In the genomic region with DNA sequence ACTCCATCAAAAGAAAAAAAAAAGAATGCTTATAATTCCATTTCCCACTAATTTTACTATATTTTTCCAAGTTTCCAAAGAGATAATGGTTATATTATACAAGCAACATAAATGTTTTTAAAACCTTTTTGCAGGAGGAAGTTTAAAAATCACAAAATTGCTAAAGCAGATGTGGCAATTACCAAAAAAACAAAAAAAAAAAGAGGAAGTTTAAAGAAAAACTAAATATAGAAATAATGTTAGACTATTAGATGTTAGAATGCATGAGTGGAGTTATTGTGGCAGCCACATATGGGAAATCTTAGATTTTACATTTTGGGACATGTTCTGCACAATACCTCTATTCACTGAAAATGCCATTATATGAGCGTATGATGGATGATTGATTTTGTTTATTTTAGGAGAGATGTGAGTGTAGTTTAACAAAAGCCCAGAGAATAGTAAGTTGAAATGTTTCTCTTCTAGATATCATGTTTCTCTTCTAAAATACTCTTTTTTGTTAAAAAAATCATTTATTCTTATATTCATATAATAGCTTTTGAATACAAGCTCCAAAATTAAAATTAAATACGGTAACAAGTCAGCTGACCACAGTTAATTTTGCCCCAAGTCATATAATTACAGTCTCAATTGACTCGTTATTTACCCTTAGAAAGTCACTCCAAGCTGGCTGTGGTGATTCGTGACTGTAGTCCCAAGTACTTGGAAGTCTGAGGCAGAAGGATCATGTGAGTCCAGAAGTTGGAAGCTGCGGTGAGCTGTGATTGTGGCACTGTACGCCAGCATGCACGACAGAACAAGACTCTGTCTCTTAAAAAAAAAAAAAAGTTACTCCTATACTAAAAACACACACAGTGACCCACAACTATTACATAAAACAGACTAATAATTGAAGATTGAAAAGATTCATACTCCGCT, we compare ENCODE assay signal across 15 cellular contexts. TPM values are rescaled to one million over a fixed set of nuclear protein-coding genes. Genes with fewer than 3 reads are reported as not detected.
DNase-seq lines count a peak whose midpoint lies in the region; ATAC-seq, FAIRE-seq and TF ChIP-seq lines count a peak whose summit lies in the region.
"Had no signal": no experiment of that assay in that cellular context is flagged by ENCODE, and none has a peak within 500 bp of the region (broad histone marks: within the 10 kb centered on the region; RNA-seq: fewer than 3 reads in every experiment).

No MANE protein-coding gene starts in this region.

- peaks cover 59 to 85% (median 72%) of the 10 kb centered on the region in 3 donors for H3K4me1 Mint-ChIP-seq in naive B cell
- H3K4me1 Mint-ChIP-seq: activated CD8-positive, alpha-beta memory T cell treated with anti-CD3 and anti-CD28 coated beads, Interleukin-2, amount 10 ng/mL, durations not matched to agents 7 days and 5 days had no signal

- ATAC-seq in naive B cell (ENCODE audit: low read depth in 2 of 2) = peak; percentile 29 to 30
- ATAC-seq: activated CD8-positive, alpha-beta memory T cell treated with anti-CD3 and anti-CD28 coated beads, Interleukin-2, amount 10 ng/mL, durations not matched to agents 7 days and 5 days had no signal

- H2AFZ ChIP-seq in Karpas-422 (ENCODE audit: low read length) = no peak overlapping the region

- no peaks in the 10 kb centered on the region for H3K36me3 ChIP-seq in BLaER1
- H3K36me3 ChIP-seq in Karpas-422 (ENCODE audit: insufficient read depth, low read length) = no peaks in the 10 kb centered on the region
- H3K36me3 ChIP-seq in vagina = no peaks in the 10 kb centered on the region
- no peaks in the 10 kb centered on the region for H3K36me3 ChIP-seq in uterus
- H3K36me3 ChIP-seq: ovary, suprapubic skin had no signal

- no peak overlapping the region for H3K9ac ChIP-seq in BLaER1
- no peak overlapping the region for H3K9ac ChIP-seq in Karpas-422 (ENCODE audit: low read length)

- peak; percentile 63 for DNase-seq in Karpas-422
- DNase-seq in SKM-1 (lab: John Stamatoyannopoulos, UW; ENCODE audit: unreplicated experiment) = peak; percentile 26
- DNase-seq in naive B cell = peak; percentile 57
- DNase-seq in vagina (ENCODE audit: extremely low spot score in 2 of 2) = no peak
- DNase-seq in uterus = no peak
- DNase-seq in HTR-8/SVneo (ENCODE audit: insufficient read length, low spot score) = no peak
- DNase-seq in stimulated activated CD4-positive, alpha-beta T cell treated with anti-CD3 and anti-CD28 coated beads, Interleukin-2, amount 100 ng/mL, for 24 hours = no peak
- DNase-seq: activated CD8-positive, alpha-beta memory T cell treated with anti-CD3 and anti-CD28 coated beads, Interleukin-2, amount 10 ng/mL, durations not matched to agents 7 days and 5 days; activated naive CD4-positive, alpha-beta T cell treated with anti-CD3 and anti-CD28 coated beads for 36 hours; NCI-H187; NCI-H526 treated with DMSO at 0.1 percent for 48 hours; ovary had no signal

- H3K9me2 ChIP-seq in Karpas-422 (replicated peaks; ENCODE audit: insufficient read depth, low read length) = no peaks in the 10 kb centered on the region

- H3K9me3 ChIP-seq in BLaER1 = 0 out of 2 replicates have a peak, but pooled peaks cover under 1% of the 10 kb centered on the region
- H3K9me3 ChIP-seq in Karpas-422 (ENCODE audit: low read length) = no peaks in the 10 kb centered on the region
- H3K9me3 ChIP-seq in vagina = no peaks in the 10 kb centered on the region
- H3K9me3 ChIP-seq in uterus = no peaks in the 10 kb centered on the region
- H3K9me3 ChIP-seq: ovary, suprapubic skin had no signal

- H3K36me3 Mint-ChIP-seq in naive B cell = no peaks in the 10 kb centered on the region
- H3K36me3 Mint-ChIP-seq: activated CD8-positive, alpha-beta memory T cell treated with anti-CD3 and anti-CD28 coated beads, Interleukin-2, amount 10 ng/mL, durations not matched to agents 7 days and 5 days had no signal

- peak overlapping the region; percentile 21 to 95 (median 88) for H3K27ac Mint-ChIP-seq in naive B cell
- H3K27ac Mint-ChIP-seq: activated CD8-positive, alpha-beta memory T cell treated with anti-CD3 and anti-CD28 coated beads, Interleukin-2, amount 10 ng/mL, durations not matched to agents 7 days and 5 days; activated naive CD4-positive, alpha-beta T cell treated with anti-CD3 and anti-CD28 coated beads for 36 hours had no signal

- no peak for TF ChIP-seq CTCF in vagina (IDR thresholded peaks at IDR 0.05)
- TF ChIP-seq CTCF in uterus (IDR thresholded peaks at IDR 0.05) = no peak

- no peaks in the 10 kb centered on the region for H3K79me2 ChIP-seq in Karpas-422 (ENCODE audit: low read length)

- H3K4me2 ChIP-seq in BLaER1 = peak overlapping the region; percentile 37
- peak overlapping the region; percentile 57 for H3K4me2 ChIP-seq in Karpas-422 (ENCODE audit: low read depth, low read length, poor library complexity, severe bottlenecking)

- no peaks in the 10 kb centered on the region for H3K27me3 ChIP-seq in BLaER1
- no peaks in the 10 kb centered on the region for H3K27me3 ChIP-seq in Karpas-422 (ENCODE audit: low read length)
- no peaks in the 10 kb centered on the region for H3K27me3 ChIP-seq in vagina
- H3K27me3 ChIP-seq in uterus = no peaks in the 10 kb centered on the region
- H3K27me3 ChIP-seq: ovary, suprapubic skin had no signal

- H3K4me3 ChIP-seq in BLaER1 (no peak overlapping the region), Karpas-422 (ENCODE audit: low read length) (no peak overlapping the region), vagina (no peak overlapping the region), uterus (no peak overlapping the region)
- H3K4me3 ChIP-seq: ovary, suprapubic skin had no signal

- peak overlapping the region; percentile 46 to 90 (median 82) for H3K4me3 Mint-ChIP-seq in naive B cell
- H3K4me3 Mint-ChIP-seq: activated CD8-positive, alpha-beta memory T cell treated with anti-CD3 and anti-CD28 coated beads, Interleukin-2, amount 10 ng/mL, durations not matched to agents 7 days and 5 days; activated naive CD4-positive, alpha-beta T cell treated with anti-CD3 and anti-CD28 coated beads for 36 hours had no signal

- H3K4me1 ChIP-seq in BLaER1 (peaks cover 40% of the 10 kb centered on the region), Karpas-422 (ENCODE audit: low read length) (peaks cover 36% of the 10 kb centered on the region), vagina (no peaks in the 10 kb centered on the region), uterus (no peaks in the 10 kb centered on the region)
- H3K4me1 ChIP-seq: suprapubic skin had no signal

- TF ChIP-seq POLR2A in vagina (IDR thresholded peaks at IDR 0.05) (no peak), uterus (IDR thresholded peaks at IDR 0.05) (no peak)

- H3K27ac ChIP-seq in BLaER1 = no peak overlapping the region
- H3K27ac ChIP-seq in Karpas-422 (ENCODE audit: low read length) = no peak overlapping the region
- H3K27ac ChIP-seq in vagina = no peak overlapping the region
- no peak overlapping the region for H3K27ac ChIP-seq in uterus
- H3K27ac ChIP-seq: ovary, suprapubic skin had no signal

- no peaks in the 10 kb centered on the region for H3K27me3 Mint-ChIP-seq in naive B cell
- H3K27me3 Mint-ChIP-seq: activated CD8-positive, alpha-beta memory T cell treated with anti-CD3 and anti-CD28 coated beads, Interleukin-2, amount 10 ng/mL, durations not matched to agents 7 days and 5 days had no signal

- FAIRE-seq in HTR-8/SVneo (lab: Jason Lieb, UNC) = no peak
- FAIRE-seq: GM12891 had no signal

- no peaks in the 10 kb centered on the region for H4K20me1 ChIP-seq in BLaER1
- no peaks in the 10 kb centered on the region for H4K20me1 ChIP-seq in Karpas-422 (ENCODE audit: insufficient read depth, low read depth, low read length)

- H3K9me3 Mint-ChIP-seq in naive B cell = peaks cover 0 to 3% (median 0%) of the 10 kb centered on the region in 7 donors
- H3K9me3 Mint-ChIP-seq: activated naive CD4-positive, alpha-beta T cell treated with anti-CD3 and anti-CD28 coated beads for 36 hours had no signal

- intact Hi-C loops in vagina (cut with DNase I) = no loop called here
- intact Hi-C loops in uterus (cut with DNase I; ENCODE audit: low total_unique reads) = no loop called here

RNA-seq across cellular contexts. Expression of a gene that starts 31.3 kb away (rescaled TPM):
- total RNA-seq in Karpas-422 (2014; rRNA removed; shearing (Covaris generic); ENCODE audit: low replicate concordance) = 5.7 and 5.8 TPM in 2 replicates
- 1 to 10 TPM; 1.9 to 8.0 (median 6.4) TPM for polyA plus RNA-seq in naive B cell (ENCODE audit: low read depth in 6 of 6)
- 7.9 TPM for total RNA-seq in vagina
- 10 to 100 TPM in 2 of 4 donors, 1 to 10 TPM in 2; 1.5 to 42.1 (median 15.9) TPM for total RNA-seq in uterus

RNA-seq across cellular contexts. Expression of a gene that starts 51.2 kb away (rescaled TPM):
- 37.6 and 107 TPM in 2 replicates for total RNA-seq in Karpas-422 (2014; rRNA removed; shearing (Covaris generic); ENCODE audit: low replicate concordance)
- polyA plus RNA-seq in naive B cell (ENCODE audit: low read depth in 6 of 6) = 10 to 100 TPM; 52.7 to 78.5 (median 69.0) TPM
- 56.5 TPM for total RNA-seq in vagina
- 100 to 1,000 TPM in 1 of 4 donors, 10 to 100 TPM in 3; 24.4 to 119 (median 56.1) TPM for total RNA-seq in uterus

Comparison
In these comparisons a context has a peak if more than half of its experiments do, and no peak if none do; other contexts are left out.
1. DNase-seq: peak in Karpas-422 (single experiment), SKM-1 (single experiment) and naive B cell (single experiment); none in vagina (0 of 2), uterus (0 of 2), HTR-8/SVneo (single experiment) and stimulated activated CD4-positive, alpha-beta T cell treated with anti-CD3 and anti-CD28 coated beads, Interleukin-2, amount 100 ng/mL, for 24 hours (0 of 2).